20 cellular contexts compared by ENCODE assay signal in the genomic region with DNA sequence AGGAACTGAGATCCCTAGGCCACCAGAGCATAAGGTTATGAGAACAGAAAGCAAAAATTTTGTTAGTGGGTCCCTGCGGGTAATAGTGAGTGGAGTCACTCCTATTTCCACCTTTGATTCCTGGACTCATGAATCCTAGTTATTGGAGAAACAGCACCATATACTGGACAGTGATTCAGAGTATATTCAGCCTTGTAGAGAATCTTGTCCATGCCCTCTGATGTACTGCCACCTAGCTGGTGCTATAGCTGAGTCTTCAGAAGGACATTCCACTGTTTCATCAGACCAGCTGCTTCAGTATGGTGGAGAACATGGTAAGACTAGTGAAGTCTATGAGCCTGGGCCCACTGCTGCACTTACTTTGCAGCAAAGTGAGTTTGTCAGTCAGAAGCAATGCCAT. TPM values are rescaled to one million over a fixed set of nuclear protein-coding genes. Genes with fewer than 3 reads are reported as not detected.
DNase-seq lines count a peak whose midpoint lies in the region; ATAC-seq and TF ChIP-seq lines count a peak whose summit lies in the region.
"Had no signal": no experiment of that assay in that cellular context is flagged by ENCODE, and none has a peak within 500 bp of the region (broad histone marks: within the 10 kb centered on the region; RNA-seq: fewer than 3 reads in every experiment).

No MANE protein-coding gene starts in this region.

- no peak overlapping the region for H3K4me2 ChIP-seq in HCT116 (ENCODE audit: low read length)

- no peaks in the 10 kb centered on the region for H3K36me3 Mint-ChIP-seq in activated CD4-positive, alpha-beta T cell treated with anti-CD3 and anti-CD28 coated beads, Interleukin-2, amount 10 ng/mL, durations not matched to agents 7 days and 5 days (ENCODE audit: low read depth)

- no peak for TF ChIP-seq POLR2A in HCT116 (IDR thresholded peaks at IDR 0.05; ENCODE audit: borderline replicate concordance, extremely low read depth, insufficient read depth, insufficient read length)
- TF ChIP-seq POLR2A in esophagus muscularis mucosa (IDR thresholded peaks at IDR 0.05; ENCODE audit: low read depth): no peak

- peaks cover 8% of the 10 kb centered on the region for H3K9me3 Mint-ChIP-seq in activated CD4-positive, alpha-beta T cell treated with anti-CD3 and anti-CD28 coated beads, Interleukin-2, amount 10 ng/mL, durations not matched to agents 7 days and 5 days

- CTCF ChIA-PET in HCT116 (lab: Charles Lee): interaction anchor here (0.9 to 1.8 kb wide), 5 partner anchors 15 to 134 kb away, joined by 3 to 8 read pairs (median 6); a partner anchor contains a TSS
- CTCF ChIA-PET in activated CD4-positive, alpha-beta T cell treated with anti-CD3 and anti-CD28 coated beads, Interleukin-2, amount 10 ng/mL, durations not matched to agents 7 days and 5 days (lab: Charles Lee): no interaction called here

- no peak overlapping the region for H3K27ac Mint-ChIP-seq in activated CD4-positive, alpha-beta T cell treated with anti-CD3 and anti-CD28 coated beads, Interleukin-2, amount 10 ng/mL, durations not matched to agents 7 days and 5 days

- H3K9me3 ChIP-seq in HCT116 (ENCODE audit: control insufficient read depth in 1 of 2, insufficient read depth in 1 of 2, low read depth in 1 of 2, low read length in 2 of 2) (no peaks in the 10 kb centered on the region), esophagus muscularis mucosa (no peaks in the 10 kb centered on the region)
- H3K9me3 ChIP-seq: sigmoid colon had no signal

- no peaks in the 10 kb centered on the region for H3K4me1 Mint-ChIP-seq in activated CD4-positive, alpha-beta T cell treated with anti-CD3 and anti-CD28 coated beads, Interleukin-2, amount 10 ng/mL, durations not matched to agents 7 days and 5 days
- H3K4me1 Mint-ChIP-seq: neural crest cell had no signal

- no peak overlapping the region for H3K4me3 Mint-ChIP-seq in activated CD4-positive, alpha-beta T cell treated with anti-CD3 and anti-CD28 coated beads, Interleukin-2, amount 10 ng/mL, durations not matched to agents 7 days and 5 days
- H3K4me3 Mint-ChIP-seq: neural crest cell had no signal

- no peaks in the 10 kb centered on the region for H3K27me3 ChIP-seq in HCT116 (ENCODE audit: insufficient read depth, low read length)
- no peaks in the 10 kb centered on the region for H3K27me3 ChIP-seq in esophagus muscularis mucosa
- H3K27me3 ChIP-seq: sigmoid colon had no signal

- TF ChIP-seq EP300 in esophagus muscularis mucosa (IDR thresholded peaks at IDR 0.05): no peak

- peaks cover 0 to 9% of the 10 kb centered on the region in 2 experiments; a peak in 1 of 4 replicates for H3K4me1 ChIP-seq in HCT116 (ENCODE audit: control insufficient read depth in 1 of 2, insufficient read depth in 2 of 2, low read length in 2 of 2)
- no peaks in the 10 kb centered on the region for H3K4me1 ChIP-seq in esophagus muscularis mucosa
- H3K4me1 ChIP-seq: sigmoid colon had no signal

- BruUV-seq in HCT116 (replicated peaks; lab: Mats Ljungman, UMichigan): no TSS peak

- RAD21 ChIA-PET in HCT116 (lab: Charles Lee; ENCODE audit: low non-redundant PET in 1 of 2, low total read pairs in 2 of 2, uncharacterized antibody in 2 of 2, unreplicated experiment in 2 of 2): no interaction called here

- WGBS in esophagus muscularis mucosa: 100% methylated on average over 1 of the region's 1 CpG

- intact Hi-C loops in HCT116 (cut with micrococcal nuclease): no loop called here
- intact Hi-C loops in esophagus muscularis mucosa (cut with DNase I): no loop called here

- peaks cover 47% of the 10 kb centered on the region for H3K27me3 Mint-ChIP-seq in activated CD4-positive, alpha-beta T cell treated with anti-CD3 and anti-CD28 coated beads, Interleukin-2, amount 10 ng/mL, durations not matched to agents 7 days and 5 days

- TF ChIP-seq CTCF in 22Rv1 (IDR thresholded peaks at IDR 0.05): peak; percentile 19
- TF ChIP-seq CTCF in HCT116 (IDR thresholded peaks at IDR 0.05 in 2 of 3, conservative IDR thresholded peaks at IDR 0.05 in 1 of 3; ENCODE audit: borderline replicate concordance in 1 of 3, insufficient read depth in 1 of 3, low read depth in 2 of 3, low read length in 2 of 3): peak; percentile 25 to 39 (median 33); a peak in 3 of 6 replicates
- TF ChIP-seq CTCF in fibroblast of mammary gland (conservative IDR thresholded peaks at IDR 0.05; ENCODE audit: control insufficient read depth, insufficient read depth, low read depth, low read length): peak; percentile 12
- TF ChIP-seq CTCF in esophagus muscularis mucosa (IDR thresholded peaks at IDR 0.05): no peak

- H3K9ac ChIP-seq in HCT116 (ENCODE audit: low read length): no peak overlapping the region

- H3K4me3 ChIP-seq in HCT116 (replicated peaks in 1 of 2; ENCODE audit: low read depth in 1 of 2, low read length in 2 of 2): no peak overlapping the region
- H3K4me3 ChIP-seq in fibroblast of mammary gland (ENCODE audit: control insufficient read depth, low read depth, low read length): no peak overlapping the region
- H3K4me3 ChIP-seq in esophagus muscularis mucosa: no peak overlapping the region
- H3K4me3 ChIP-seq: sigmoid colon had no signal

- H4K20me1 ChIP-seq in HCT116 (ENCODE audit: insufficient read depth): no peaks in the 10 kb centered on the region

- peak; percentile 85 for ATAC-seq in HCT116
- no peak for ATAC-seq in GM18517 (IDR thresholded peaks at IDR 0.05; ENCODE audit: unreplicated experiment)

- POLR2A ChIA-PET in HCT116 (lab: Charles Lee): interaction anchor here (1.1 to 1.5 kb wide), 2 partner anchors 10 to 24 kb away, joined by 3 to 4 read pairs; no protein-coding TSS in a partner anchor
- POLR2A ChIA-PET in activated CD4-positive, alpha-beta T cell treated with anti-CD3 and anti-CD28 coated beads, Interleukin-2, amount 10 ng/mL, durations not matched to agents 7 days and 5 days (lab: Charles Lee): no interaction called here

- H3K9me2 ChIP-seq in HCT116 (ENCODE audit: insufficient read depth): no peaks in the 10 kb centered on the region

- TF ChIP-seq RAD21 in HCT116 (IDR thresholded peaks at IDR 0.05; ENCODE audit: low read depth): no peak; the same call in 1 of the 2 replicates

- H3K27ac ChIP-seq in 22Rv1 (no peak overlapping the region), HCT116 (ENCODE audit: low read depth, low read length) (no peak overlapping the region), esophagus muscularis mucosa (replicated peaks in 1 of 4) (no peak overlapping the region)
- H3K27ac ChIP-seq: sigmoid colon had no signal

- no peak overlapping the region for H2AFZ ChIP-seq in HCT116 (ENCODE audit: low read depth, low read length, poor library complexity, severe bottlenecking)

- no peaks in the 10 kb centered on the region for H3K79me2 ChIP-seq in HCT116 (ENCODE audit: insufficient read depth, low read length)

- H3K36me3 ChIP-seq in HCT116 (ENCODE audit: control insufficient read depth in 1 of 2, insufficient read depth in 2 of 2, low read length in 2 of 2) (no peaks in the 10 kb centered on the region), esophagus muscularis mucosa (peaks cover 0 to 5% (median 0%) of the 10 kb centered on the region in 4 donors)
- H3K36me3 ChIP-seq: sigmoid colon had no signal

- DNase-seq in HCT116 (ENCODE audit: low read depth, low spot score) (no peak), RPMI7951 (ENCODE audit: low read depth) (peak; percentile 22), fibroblast of mammary gland (ENCODE audit: low read depth) (no peak), CD1c-positive myeloid dendritic cell (ENCODE audit: extremely low spot score) (no peak), esophagus muscularis mucosa (ENCODE audit: extremely low spot score) (no peak)
- no peak for DNase-seq in activated CD4-positive, alpha-beta T cell treated with anti-CD3 and anti-CD28 coated beads, Interleukin-2, amount 10 ng/mL, durations not matched to agents 7 days and 5 days
- DNase-seq: ACHN; activated gamma-delta T cell treated with Interleukin-2 at 50 U/mL for 16 hours; Caco-2; dermis blood vessel endothelial cell; KBM-7; mesenchymal stem cell; NCI-H1417 treated with DMSO at 0.1 percent for 48 hours; NCI-H345; sigmoid colon; stimulated activated CD4-positive, alpha-beta T cell treated with anti-CD3 and anti-CD28 coated beads, Interleukin-2, amount 100 ng/mL, for 48 hours; stimulated activated CD8-positive, alpha-beta memory T cell treated with anti-CD3 and anti-CD28 coated beads, Interleukin-4, amount 100 ng/mL, for 48 hours had no signal

TF ChIP-seq in HCT116, 20 proteins besides CTCF, POLR2A, EP300 and RAD21 (continues in another document):
- TF ChIP-seq CBX3 (IDR thresholded peaks at IDR 0.05; ENCODE audit: low read depth): peak; percentile 47; the same call in 1 of the 2 replicates
- TF ChIP-seq EZH2phosphoT487 (IDR thresholded peaks at IDR 0.05; ENCODE audit: borderline replicate concordance): no peak
- TF ChIP-seq TCF7L2 (IDR thresholded peaks at IDR 0.05; ENCODE audit: borderline replicate concordance, extremely low read depth, insufficient read depth, insufficient read length): no peak
- TF ChIP-seq ZNF274 (IDR thresholded peaks at IDR 0.05; ENCODE audit: low read depth, low read length): no peak
- TF ChIP-seq POLR2AphosphoS5 (IDR thresholded peaks at IDR 0.05; ENCODE audit: low read depth, low read length): no peak
- TF ChIP-seq YY1 (IDR thresholded peaks at IDR 0.05; ENCODE audit: extremely low read depth, insufficient replicate concordance, low read depth, low read length): no peak
- no peak for TF ChIP-seq SP1 (IDR thresholded peaks at IDR 0.05; ENCODE audit: low read depth)

RNA-seq across cellular contexts. Expression of a gene that starts 25.0 kb away (rescaled TPM):
- total RNA-seq in HCT116 (2021; ENCODE audit: unreplicated experiment) (36.6 TPM), esophagus muscularis mucosa (1 to 10 TPM; 5.0 to 9.6 (median 7.8) TPM)
- polyA plus RNA-seq in HCT116 (2012): 7.4 and 10.8 TPM in 2 replicates
- 25.2 and 28.4 TPM in 2 replicates for total RNA-seq in RPMI7951 (2014; rRNA removed; shearing (Covaris generic))
- 1 to 10 TPM; 3.9 to 4.0 TPM for total RNA-seq in activated CD4-positive, alpha-beta T cell treated with anti-CD3 and anti-CD28 coated beads, Interleukin-2, amount 10 ng/mL, durations not matched to agents 7 days and 5 days

Comparison
In these comparisons a context has a peak if more than half of its experiments do, and no peak if none do; other contexts are left out.
1. CTCF ChIP-seq: peak in 22Rv1 (single experiment), HCT116 (3 of 3) and fibroblast of mammary gland (single experiment); none in esophagus muscularis mucosa (0 of 3).